ENCODE assay signal across 40 cellular contexts in genomic region chr5:99636663-99637062, GRCh38.
"Had no signal": no experiment of that assay in that cellular context is flagged by ENCODE, and none has a peak within 500 bp of the region (broad histone marks: within the 10 kb centered on the region; RNA-seq: fewer than 3 reads in every experiment).

No MANE protein-coding gene starts in this region.

- H3K9me3 ChIP-seq: adrenal gland, ascending aorta, body of pancreas, breast epithelium had no signal

- H3K4me3 Mint-ChIP-seq: activated naive CD4-positive, alpha-beta T cell treated with anti-CD3 and anti-CD28 coated beads for 36 hours; activated naive CD4-positive, alpha-beta T cell treated with anti-CD3 and anti-CD28 coated beads, Interleukin-2, amount 10 ng/mL, durations not matched to agents 7 days and 5 days; activated naive CD4-positive, alpha-beta T cell treated with anti-CD3 and anti-CD28 coated beads, Interleukin-2, amount 50 U/mL, for 24 hours; activated naive CD8-positive, alpha-beta T cell; activated naive CD8-positive, alpha-beta T cell treated with anti-CD3 and anti-CD28 coated beads for 36 hours; activated naive CD8-positive, alpha-beta T cell treated with anti-CD3 and anti-CD28 coated beads, Interleukin-2, amount 10 ng/mL, durations not matched to agents 7 days and 5 days; activated naive CD8-positive, alpha-beta T cell treated with anti-CD3 and anti-CD28 coated beads, Interleukin-2, amount 50 U/mL, for 24 hours; activated T-cell treated with anti-CD3 and anti-CD28 coated beads, Interleukin-2, amount 50 U/mL, for 24 hours; activated T-cell treated with anti-CD3 and anti-CD28 coated beads, Interleukin-2, amount 50 U/mL, for 4 hours; activated T-cell treated with anti-CD3 and anti-CD28 coated beads, Interleukin-2, amount 50 U/mL, for 72 hours; activated T-helper 1 cell treated with anti-CD3 and anti-CD28 coated beads, Interleukin-12 subunit alpha, Interleukin-12 subunit beta, Interleukin-2, Interleukin-4 antibody, amounts not matched to agents 30 ng/mL and 10 ng/mL and 1 ng/mL, durations not matched to agents 14 hours and 24 hours and 36 hours; activated T-helper 17 cell treated with anti-CD3 and anti-CD28 coated beads, Interleukin-2, amount 50 U/mL, for 72 hours; brain; central memory CD8-positive, alpha-beta T cell had no signal

- H3K4me1 ChIP-seq: adrenal gland, ascending aorta, body of pancreas, breast epithelium had no signal

- H3K4me3 ChIP-seq: adrenal gland, ascending aorta, body of pancreas, breast epithelium, cardiac muscle cell had no signal

- H3K9me3 Mint-ChIP-seq: activated naive CD4-positive, alpha-beta T cell treated with anti-CD3 and anti-CD28 coated beads, Interleukin-2, amount 50 U/mL, for 24 hours; activated naive CD8-positive, alpha-beta T cell treated with anti-CD3 and anti-CD28 coated beads for 36 hours; activated naive CD8-positive, alpha-beta T cell treated with anti-CD3 and anti-CD28 coated beads, Interleukin-2, amount 10 ng/mL, durations not matched to agents 7 days and 5 days; activated naive CD8-positive, alpha-beta T cell treated with anti-CD3 and anti-CD28 coated beads, Interleukin-2, amount 50 U/mL, for 24 hours; activated T-helper 1 cell treated with anti-CD3 and anti-CD28 coated beads, Interleukin-12 subunit alpha, Interleukin-12 subunit beta, Interleukin-2, Interleukin-4 antibody, amounts not matched to agents 30 ng/mL and 10 ng/mL and 1 ng/mL, durations not matched to agents 14 hours and 24 hours and 36 hours; brain had no signal

- DNase-seq: activated effector memory CD4-positive, alpha-beta T cell treated with anti-CD3 and anti-CD28 coated beads, Interleukin-2, amount 50 U/mL, for 16 hours; activated effector memory CD4-positive, alpha-beta T cell treated with Interleukin-2 at 50 U/mL for 16 hours; activated gamma-delta T cell; activated gamma-delta T cell treated with Interleukin-2 at 50 U/mL for 16 hours; activated naive CD4-positive, alpha-beta T cell; activated naive CD4-positive, alpha-beta T cell treated with anti-CD3 and anti-CD28 coated beads for 36 hours; activated naive CD4-positive, alpha-beta T cell treated with anti-CD3 and anti-CD28 coated beads, Interleukin-2, amount 10 ng/mL, durations not matched to agents 7 days and 5 days; activated naive CD4-positive, alpha-beta T cell treated with anti-CD3 and anti-CD28 coated beads, Interleukin-2, amount 50 U/mL, for 16 hours; activated naive CD4-positive, alpha-beta T cell treated with Interleukin-2 at 50 U/mL for 16 hours; activated naive CD8-positive, alpha-beta T cell treated with anti-CD3 and anti-CD28 coated beads for 36 hours; activated naive CD8-positive, alpha-beta T cell treated with anti-CD3 and anti-CD28 coated beads, Interleukin-2, amount 10 ng/mL, durations not matched to agents 7 days and 5 days; activated naive CD8-positive, alpha-beta T cell treated with anti-CD3 and anti-CD28 coated beads, Interleukin-2, amount 50 U/mL, for 24 hours; activated T-cell treated with anti-CD3 and anti-CD28 coated beads, Interleukin-2, amount 50 U/mL, for 1 hour; activated T-cell treated with anti-CD3 and anti-CD28 coated beads, Interleukin-2, amount 50 U/mL, for 24 hours; activated T-cell treated with anti-CD3 and anti-CD28 coated beads, Interleukin-2, amount 50 U/mL, for 4 hours; activated T-cell treated with anti-CD3 and anti-CD28 coated beads, Interleukin-2, amount 50 U/mL, for 48 hours; activated T-cell treated with anti-CD3 and anti-CD28 coated beads, Interleukin-2, amount 50 U/mL, for 72 hours; adrenal gland; amniotic stem cell; amygdala; anterior cingulate cortex; aorta; body of pancreas; brain microvascular endothelial cell; caudate nucleus; central memory CD4-positive, alpha-beta T cell; cerebellar nuclear complex had no signal

- H3K27me3 ChIP-seq: adrenal gland, ascending aorta, body of pancreas, brain microvascular endothelial cell, breast epithelium, cardiac muscle cell had no signal

- H3K36me3 Mint-ChIP-seq: activated naive CD4-positive, alpha-beta T cell treated with anti-CD3 and anti-CD28 coated beads, Interleukin-2, amount 10 ng/mL, durations not matched to agents 7 days and 5 days; activated naive CD4-positive, alpha-beta T cell treated with anti-CD3 and anti-CD28 coated beads, Interleukin-2, amount 50 U/mL, for 24 hours; activated naive CD4-positive, alpha-beta T cell treated with anti-CD3 and anti-CD28 coated beads, Interleukin-2, amount 50 U/mL, for 72 hours; activated naive CD8-positive, alpha-beta T cell; activated naive CD8-positive, alpha-beta T cell treated with anti-CD3 and anti-CD28 coated beads for 36 hours; activated naive CD8-positive, alpha-beta T cell treated with anti-CD3 and anti-CD28 coated beads, Interleukin-2, amount 10 ng/mL, durations not matched to agents 7 days and 5 days; brain had no signal

- H3K27ac Mint-ChIP-seq: activated naive CD4-positive, alpha-beta T cell treated with anti-CD3 and anti-CD28 coated beads for 36 hours; activated naive CD4-positive, alpha-beta T cell treated with anti-CD3 and anti-CD28 coated beads, Interleukin-2, amount 10 ng/mL, durations not matched to agents 7 days and 5 days; activated naive CD4-positive, alpha-beta T cell treated with anti-CD3 and anti-CD28 coated beads, Interleukin-2, amount 50 U/mL, for 24 hours; activated naive CD4-positive, alpha-beta T cell treated with anti-CD3 and anti-CD28 coated beads, Interleukin-2, amount 50 U/mL, for 72 hours; activated naive CD8-positive, alpha-beta T cell; activated naive CD8-positive, alpha-beta T cell treated with anti-CD3 and anti-CD28 coated beads for 36 hours; activated naive CD8-positive, alpha-beta T cell treated with anti-CD3 and anti-CD28 coated beads, Interleukin-2, amount 10 ng/mL, durations not matched to agents 7 days and 5 days; activated naive CD8-positive, alpha-beta T cell treated with anti-CD3 and anti-CD28 coated beads, Interleukin-2, amount 50 U/mL, for 24 hours; activated T-cell treated with anti-CD3 and anti-CD28 coated beads, Interleukin-2, amount 50 U/mL, for 24 hours; activated T-cell treated with anti-CD3 and anti-CD28 coated beads, Interleukin-2, amount 50 U/mL, for 72 hours; activated T-helper 1 cell treated with anti-CD3 and anti-CD28 coated beads, Interleukin-12 subunit alpha, Interleukin-12 subunit beta, Interleukin-2, Interleukin-4 antibody, amounts not matched to agents 30 ng/mL and 10 ng/mL and 1 ng/mL, durations not matched to agents 14 hours and 24 hours and 36 hours; activated T-helper 17 cell treated with anti-CD3 and anti-CD28 coated beads, Interleukin-2, amount 50 U/mL, for 72 hours; activated T-helper 2 cell treated with anti-CD3 and anti-CD28 coated beads, Interferon-gamma antibody, Interleukin-2, Interleukin-4, amounts not matched to agents 10 μg/mL and 5 μg/mL and 100 μg/mL, durations not matched to agents 14 hours and 24 hours and 36 hours; brain had no signal

- H3K36me3 ChIP-seq: adrenal gland, ascending aorta, brain microvascular endothelial cell, breast epithelium, cardiac muscle cell had no signal

- FAIRE-seq: astrocyte, bronchial epithelial cell had no signal

- ATAC-seq: activated naive CD4-positive, alpha-beta T cell treated with anti-CD3 and anti-CD28 coated beads, Interleukin-2, amount 50 U/mL, for 72 hours; activated naive CD8-positive, alpha-beta T cell treated with anti-CD3 and anti-CD28 coated beads, Interleukin-2, amount 50 U/mL, for 24 hours; activated T-cell treated with anti-CD3 and anti-CD28 coated beads, Interleukin-2, amount 50 U/mL, for 4 hours; activated T-cell treated with anti-CD3 and anti-CD28 coated beads, Interleukin-2, amount 50 U/mL, for 72 hours; activated T-helper 17 cell treated with anti-CD3 and anti-CD28 coated beads, Interleukin-2, amount 50 U/mL, for 72 hours; body of pancreas had no signal

- H3K27me3 Mint-ChIP-seq: activated naive CD4-positive, alpha-beta T cell treated with anti-CD3 and anti-CD28 coated beads, Interleukin-2, amount 10 ng/mL, durations not matched to agents 7 days and 5 days; activated naive CD4-positive, alpha-beta T cell treated with anti-CD3 and anti-CD28 coated beads, Interleukin-2, amount 50 U/mL, for 24 hours; activated naive CD8-positive, alpha-beta T cell; activated naive CD8-positive, alpha-beta T cell treated with anti-CD3 and anti-CD28 coated beads for 36 hours; activated naive CD8-positive, alpha-beta T cell treated with anti-CD3 and anti-CD28 coated beads, Interleukin-2, amount 10 ng/mL, durations not matched to agents 7 days and 5 days; activated naive CD8-positive, alpha-beta T cell treated with anti-CD3 and anti-CD28 coated beads, Interleukin-2, amount 50 U/mL, for 24 hours; activated T-cell treated with anti-CD3 and anti-CD28 coated beads, Interleukin-2, amount 50 U/mL, for 24 hours; activated T-helper 17 cell treated with anti-CD3 and anti-CD28 coated beads, Interleukin-2, amount 50 U/mL, for 72 hours; brain; central memory CD8-positive, alpha-beta T cell had no signal

- H3K27ac ChIP-seq: adrenal gland, ascending aorta, body of pancreas, brain microvascular endothelial cell, breast epithelium, cardiac muscle cell had no signal

- H3K4me1 Mint-ChIP-seq: activated naive CD4-positive, alpha-beta T cell treated with anti-CD3 and anti-CD28 coated beads, Interleukin-2, amount 10 ng/mL, durations not matched to agents 7 days and 5 days; activated naive CD4-positive, alpha-beta T cell treated with anti-CD3 and anti-CD28 coated beads, Interleukin-2, amount 50 U/mL, for 24 hours; activated naive CD8-positive, alpha-beta T cell treated with anti-CD3 and anti-CD28 coated beads for 36 hours; activated naive CD8-positive, alpha-beta T cell treated with anti-CD3 and anti-CD28 coated beads, Interleukin-2, amount 10 ng/mL, durations not matched to agents 7 days and 5 days; activated naive CD8-positive, alpha-beta T cell treated with anti-CD3 and anti-CD28 coated beads, Interleukin-2, amount 50 U/mL, for 24 hours; activated T-helper 17 cell treated with anti-CD3 and anti-CD28 coated beads, Interleukin-2, amount 50 U/mL, for 72 hours; brain; central memory CD8-positive, alpha-beta T cell had no signal
